Comparison of ENCODE assay signal across 1 cellular context in genomic region chr5:177371705-177372533, GRCh38.
TF ChIP-seq lines count a peak whose summit lies in the region.

No MANE protein-coding gene starts in this region.

TF ChIP-seq in HepG2, 621 proteins besides CTCF, POLR2A, EP300 and RAD21 (continued from another document):
- TF ChIP-seq ZNF512B (CRISPR knock-in tag; IDR thresholded peaks at IDR 0.05; ENCODE audit: borderline replicate concordance) (no peak), HNRNPL (IDR thresholded peaks at IDR 0.05; ENCODE audit: low read depth, low read length) (peak; percentile 82)
